In the genomic region with DNA sequence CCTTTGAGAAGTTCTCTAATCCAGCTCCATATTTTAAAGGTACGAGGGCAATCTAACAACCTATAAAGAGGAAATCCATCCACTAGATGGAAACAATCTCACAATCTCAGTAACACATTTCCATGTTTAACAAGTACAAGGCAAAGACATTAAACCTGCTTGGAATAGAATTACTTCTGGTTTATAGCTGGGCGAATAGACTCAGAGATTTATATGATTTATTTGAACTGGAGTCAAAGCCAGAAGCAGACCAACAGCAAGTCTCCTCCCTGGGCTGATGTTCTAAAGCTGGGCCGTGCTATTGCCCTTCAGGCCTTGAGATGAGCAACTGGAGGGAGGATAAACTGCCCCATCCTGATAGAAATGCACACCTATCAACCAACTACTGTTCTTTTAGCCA, we compare ENCODE assay signal across 17 cellular contexts. TPM values are rescaled to one million over a fixed set of nuclear protein-coding genes. Genes with fewer than 3 reads are reported as not detected.
DNase-seq lines count a peak whose midpoint lies in the region; ATAC-seq and TF ChIP-seq lines count a peak whose summit lies in the region.
"Had no signal": no experiment of that assay in that cellular context is flagged by ENCODE, and none has a peak within 500 bp of the region (broad histone marks: within the 10 kb centered on the region; RNA-seq: fewer than 3 reads in every experiment).

No MANE protein-coding gene starts in this region.

- 0 out of 2 replicates have a peak overlapping the region, but pooled peaks have one; percentile 62 for H2AFZ ChIP-seq in PC-9

- H3K9me3 ChIP-seq in PC-9 (ENCODE audit: insufficient read depth, low read depth) (no peaks in the 10 kb centered on the region), mucosa of descending colon (no peaks in the 10 kb centered on the region), suprapubic skin (no peaks in the 10 kb centered on the region)
- H3K9me3 ChIP-seq: HAP-1 had no signal

- intact Hi-C loops in PC-9 (cut with micrococcal nuclease; ENCODE audit: unreplicated experiment), result no loop called here
- intact Hi-C loops in mucosa of descending colon (cut with DNase I, micrococcal nuclease), result no loop called here

- H3K27ac ChIP-seq in PC-9, result no peak overlapping the region
- peak overlapping the region; percentile 73 for H3K27ac ChIP-seq in rectal smooth muscle tissue (ENCODE audit: low read depth, low read length)
- no peak overlapping the region for H3K27ac ChIP-seq in suprapubic skin
- H3K27ac ChIP-seq: BLaER1 treated with 17β-estradiol and CSF1 and Interleukin-3, amounts not matched to agents 10 nM and 100 nM had no signal

- TF ChIP-seq EP300 in suprapubic skin (IDR thresholded peaks at IDR 0.05), result no peak

- H3K9me2 ChIP-seq in PC-9 (ENCODE audit: insufficient read depth), result no peaks in the 10 kb centered on the region

- H3K79me2 ChIP-seq in PC-9 (ENCODE audit: low read depth), result no peaks in the 10 kb centered on the region

- no peaks in the 10 kb centered on the region for H4K20me1 ChIP-seq in PC-9 (ENCODE audit: insufficient read depth)
- H4K20me1 ChIP-seq: BLaER1 treated with 17β-estradiol and CSF1 and Interleukin-3, amounts not matched to agents 10 nM and 100 nM had no signal

- no peaks in the 10 kb centered on the region for H3K36me3 ChIP-seq in PC-9 (ENCODE audit: low read depth)
- H3K36me3 ChIP-seq in mucosa of descending colon (ENCODE audit: low read depth), result no peaks in the 10 kb centered on the region
- no peaks in the 10 kb centered on the region for H3K36me3 ChIP-seq in rectal smooth muscle tissue (ENCODE audit: control insufficient read depth, insufficient read depth, low read length)
- no peaks in the 10 kb centered on the region for H3K36me3 ChIP-seq in suprapubic skin
- H3K36me3 ChIP-seq: BLaER1 treated with 17β-estradiol and CSF1 and Interleukin-3, amounts not matched to agents 10 nM and 100 nM; HAP-1 had no signal

- POLR2A ChIA-PET in PC-9 (lab: Charles Lee; ENCODE audit: unreplicated experiment), result no interaction called here

- WGBS in suprapubic skin, result 71% methylated on average over 3 of the region's 3 CpGs

- no peaks in the 10 kb centered on the region for H3F3A ChIP-seq in PC-9 (ENCODE audit: insufficient read depth, low read depth)

- no peak for TF ChIP-seq POLR2A in suprapubic skin (IDR thresholded peaks at IDR 0.05)

- H3K4me2 ChIP-seq in PC-9, result no peak overlapping the region
- H3K4me2 ChIP-seq: BLaER1 treated with 17β-estradiol and CSF1 and Interleukin-3, amounts not matched to agents 10 nM and 100 nM had no signal

- no peak overlapping the region for H3K4me3 ChIP-seq in PC-9
- H3K4me3 ChIP-seq in mucosa of descending colon, result no peak overlapping the region
- H3K4me3 ChIP-seq in rectal smooth muscle tissue (ENCODE audit: low read length), result no peak overlapping the region
- H3K4me3 ChIP-seq in suprapubic skin, result no peak overlapping the region
- H3K4me3 ChIP-seq: BLaER1 treated with 17β-estradiol and CSF1 and Interleukin-3, amounts not matched to agents 10 nM and 100 nM; HAP-1 had no signal

- no peak overlapping the region for H3K9ac ChIP-seq in rectal smooth muscle tissue (ENCODE audit: low read length)
- H3K9ac ChIP-seq: BLaER1 treated with 17β-estradiol and CSF1 and Interleukin-3, amounts not matched to agents 10 nM and 100 nM had no signal

- CTCF ChIA-PET in PC-9 (lab: Charles Lee), result interaction anchor here (0.6 kb wide), 1 partner anchor 837 kb away, joined by 4 read pairs; no protein-coding TSS in a partner anchor

- DNase-seq in PC-9 (no peak), mucosa of descending colon (peak in 1 of 3 donors; percentile 42), NCI-H128 (lab: John Stamatoyannopoulos, UW; ENCODE audit: unreplicated experiment) (no peak), AG08396 (ENCODE audit: low spot score) (no peak), NCI-H2227 treated with DMSO at 0.1 percent for 48 hours (lab: John Stamatoyannopoulos, UW) (no peak), suprapubic skin (ENCODE audit: low spot score in 2 of 2) (no peak)
- DNase-seq: 8988T; Calu3; CD8-positive, alpha-beta T cell; DMS79 treated with DMSO at 0.1 percent for 48 hours; GF-D8 had no signal

- H3K27me3 ChIP-seq in PC-9 (ENCODE audit: insufficient read depth, low read depth) (no peaks in the 10 kb centered on the region), rectal smooth muscle tissue (ENCODE audit: control insufficient read depth, insufficient read depth, low read length) (no peaks in the 10 kb centered on the region), suprapubic skin (no peaks in the 10 kb centered on the region)
- H3K27me3 ChIP-seq: BLaER1 treated with 17β-estradiol and CSF1 and Interleukin-3, amounts not matched to agents 10 nM and 100 nM had no signal

- ATAC-seq in mucosa of descending colon, result peak; percentile 58
- ATAC-seq: CD8-positive, alpha-beta T cell had no signal

- no TSS peak for BruUV-seq in PC-9 (replicated peaks; lab: Mats Ljungman, UMichigan)

- H3K4me1 ChIP-seq in PC-9 (replicated peaks; ENCODE audit: insufficient read depth), result no peaks in the 10 kb centered on the region
- H3K4me1 ChIP-seq in mucosa of descending colon (ENCODE audit: low read depth), result no peaks in the 10 kb centered on the region
- peaks cover 25% of the 10 kb centered on the region for H3K4me1 ChIP-seq in rectal smooth muscle tissue (ENCODE audit: control insufficient read depth, insufficient read depth, low read length)
- H3K4me1 ChIP-seq in suprapubic skin, result no peaks in the 10 kb centered on the region
- H3K4me1 ChIP-seq: BLaER1 treated with 17β-estradiol and CSF1 and Interleukin-3, amounts not matched to agents 10 nM and 100 nM had no signal

- no peak for TF ChIP-seq CTCF in PC-9 (conservative IDR thresholded peaks at IDR 0.05)
- no peak for TF ChIP-seq CTCF in mucosa of descending colon (IDR thresholded peaks at IDR 0.05)
- TF ChIP-seq CTCF in suprapubic skin (IDR thresholded peaks at IDR 0.05), result no peak

RNA-seq across cellular contexts. Expression of a gene that starts 25.3 kb away (rescaled TPM):
- not detected in 2 replicates for total RNA-seq in PC-9 (2021)
- 1,000 to 10,000 TPM; 1,687 to 3,849 (median 2,946) TPM for total RNA-seq in mucosa of descending colon
- total RNA-seq in suprapubic skin, result 1 to 10 TPM in 2 of 4 donors, not detected in 2; 1.5 to 2.3 TPM
- total RNA-seq: A673; B cell; Calu3; CD8-positive, alpha-beta T cell; H4 had no signal

RNA-seq across cellular contexts. Expression of a gene that starts 33.8 kb away (rescaled TPM):
- total RNA-seq in PC-9 (2021) (24.5 and 31.3 TPM in 2 replicates), mucosa of descending colon (10 to 100 TPM; 24.1 to 28.9 (median 25.4) TPM), suprapubic skin (10 to 100 TPM; 47.4 to 63.0 (median 49.9) TPM)

Comparison
In these comparisons a context has a peak if more than half of its experiments do, and no peak if none do; other contexts are left out.
1. RNA of a gene that starts 25.3 kb away (total RNA-seq): 1,687 to 3,849 TPM in mucosa of descending colon; 1.5 to 2.3 TPM in suprapubic skin and not detected in PC-9; every median in the first group is over 100 times any median in the second.